Comparison of ENCODE assay signal across 8 cellular contexts in the genomic region with DNA sequence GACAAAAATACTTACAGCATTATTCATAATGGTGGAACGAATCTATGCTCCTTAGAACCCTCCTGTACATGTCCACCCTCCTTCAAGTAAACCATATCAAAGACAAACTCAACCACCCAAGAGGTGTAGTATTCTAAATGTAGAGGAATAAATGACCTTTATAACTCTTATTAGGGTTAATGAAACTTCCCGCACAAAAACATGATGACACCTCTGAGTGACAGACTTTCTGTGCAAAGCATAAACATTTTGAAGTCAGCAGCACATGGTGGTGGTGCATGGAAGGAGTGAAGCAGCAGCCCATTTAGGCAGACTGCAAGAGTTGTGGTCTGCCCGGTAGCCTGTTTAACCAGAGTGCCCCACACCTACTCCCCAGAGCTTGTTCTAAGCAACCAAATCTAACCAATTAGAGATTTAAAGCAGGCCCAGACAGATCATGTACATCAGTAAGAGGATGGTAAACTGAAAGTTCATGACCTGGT. TPM values are rescaled to one million over a fixed set of nuclear protein-coding genes. Genes with fewer than 3 reads are reported as not detected.
DNase-seq lines count a peak whose midpoint lies in the region; ATAC-seq lines count a peak whose summit lies in the region.

No MANE protein-coding gene starts in this region.

- H3K36me3 ChIP-seq in iPS-20b (ENCODE audit: insufficient read depth, low read depth, low read length): 0 out of 2 replicates have a peak, but pooled peaks cover 3% of the 10 kb centered on the region

- ATAC-seq in GM18519 (IDR thresholded peaks at IDR 0.05; ENCODE audit: low FRiP score, unreplicated experiment) (no peak), HG03521 (IDR thresholded peaks at IDR 0.05; ENCODE audit: unreplicated experiment) (no peak), GM21360 (IDR thresholded peaks at IDR 0.05; ENCODE audit: unreplicated experiment) (no peak)

- no peaks in the 10 kb centered on the region for H3K9me3 ChIP-seq in iPS-20b (ENCODE audit: insufficient read depth, low read depth, low read length)

- peaks cover 13% of the 10 kb centered on the region for H3K36me3 Mint-ChIP-seq in activated CD4-positive, alpha-beta T cell treated with anti-CD3 and anti-CD28 coated beads, Interleukin-2, amount 10 ng/mL, durations not matched to agents 7 days and 5 days (ENCODE audit: low read depth)
- peaks cover 13% of the 10 kb centered on the region for H3K36me3 Mint-ChIP-seq in activated CD4-positive, alpha-beta memory T cell treated with anti-CD3 and anti-CD28 coated beads, Interleukin-2, amount 10 ng/mL, durations not matched to agents 7 days and 5 days (ENCODE audit: low read depth)

- peak overlapping the region; percentile 91 for H3K4me3 ChIP-seq in iPS-20b (ENCODE audit: low read length)

- peak overlapping the region; percentile 10 for H3K27ac ChIP-seq in iPS-20b (ENCODE audit: low read length)
- peak overlapping the region; percentile 71 for H3K27ac ChIP-seq in temporal lobe (ENCODE audit: low read depth, low read length)

- peaks cover 37% of the 10 kb centered on the region for H3K4me1 Mint-ChIP-seq in activated CD4-positive, alpha-beta T cell treated with anti-CD3 and anti-CD28 coated beads, Interleukin-2, amount 10 ng/mL, durations not matched to agents 7 days and 5 days
- peaks cover 32% of the 10 kb centered on the region for H3K4me1 Mint-ChIP-seq in activated CD4-positive, alpha-beta memory T cell treated with anti-CD3 and anti-CD28 coated beads, Interleukin-2, amount 10 ng/mL, durations not matched to agents 7 days and 5 days

- H3K9ac ChIP-seq in iPS-20b (ENCODE audit: low read depth, low read length): peak overlapping the region; percentile 68; the same call in 1 of the 2 replicates

- peak overlapping the region; percentile 97 for H3K27ac Mint-ChIP-seq in activated CD4-positive, alpha-beta T cell treated with anti-CD3 and anti-CD28 coated beads, Interleukin-2, amount 10 ng/mL, durations not matched to agents 7 days and 5 days
- H3K27ac Mint-ChIP-seq in activated CD4-positive, alpha-beta memory T cell treated with anti-CD3 and anti-CD28 coated beads, Interleukin-2, amount 10 ng/mL, durations not matched to agents 7 days and 5 days: peak overlapping the region; percentile 94

- peaks cover 5% of the 10 kb centered on the region; the same call in 1 of the 2 replicates for H3K4me1 ChIP-seq in iPS-20b (ENCODE audit: insufficient read depth, low read length)

- H3K9me3 Mint-ChIP-seq in activated CD4-positive, alpha-beta T cell treated with anti-CD3 and anti-CD28 coated beads, Interleukin-2, amount 10 ng/mL, durations not matched to agents 7 days and 5 days: peaks cover 2% of the 10 kb centered on the region
- H3K9me3 Mint-ChIP-seq in activated CD4-positive, alpha-beta memory T cell treated with anti-CD3 and anti-CD28 coated beads, Interleukin-2, amount 10 ng/mL, durations not matched to agents 7 days and 5 days: no peaks in the 10 kb centered on the region

- H3K27me3 Mint-ChIP-seq in activated CD4-positive, alpha-beta T cell treated with anti-CD3 and anti-CD28 coated beads, Interleukin-2, amount 10 ng/mL, durations not matched to agents 7 days and 5 days: peaks cover 1% of the 10 kb centered on the region
- no peaks in the 10 kb centered on the region for H3K27me3 Mint-ChIP-seq in activated CD4-positive, alpha-beta memory T cell treated with anti-CD3 and anti-CD28 coated beads, Interleukin-2, amount 10 ng/mL, durations not matched to agents 7 days and 5 days

- POLR2A ChIA-PET in activated CD4-positive, alpha-beta T cell treated with anti-CD3 and anti-CD28 coated beads, Interleukin-2, amount 10 ng/mL, durations not matched to agents 7 days and 5 days (lab: Charles Lee): interaction anchor here (0.6 to 1.8 kb wide), 2 partner anchors 10 to 53 kb away, joined by 3 to 9 read pairs; a partner anchor contains a TSS
- POLR2A ChIA-PET in activated CD4-positive, alpha-beta memory T cell treated with anti-CD3 and anti-CD28 coated beads, Interleukin-2, amount 10 ng/mL, durations not matched to agents 7 days and 5 days (lab: Charles Lee): interaction anchor here (0.6 to 3.4 kb wide), 24 partner anchors 9 to 381 kb away, joined by 3 to 54 read pairs (median 3); a partner anchor contains a TSS

- DNase-seq in activated CD4-positive, alpha-beta T cell treated with anti-CD3 and anti-CD28 coated beads, Interleukin-2, amount 10 ng/mL, durations not matched to agents 7 days and 5 days: no peak
- no peak for DNase-seq in activated CD4-positive, alpha-beta T cell treated with anti-CD3 and anti-CD28 coated beads, Interleukin-2, amount 50 U/mL, for 1 hour
- peak; percentile 24 for DNase-seq in activated CD4-positive, alpha-beta memory T cell treated with anti-CD3 and anti-CD28 coated beads, Interleukin-2, amount 10 ng/mL, durations not matched to agents 7 days and 5 days

- no peaks in the 10 kb centered on the region; the same call in 1 of the 2 replicates for H3K27me3 ChIP-seq in iPS-20b (ENCODE audit: insufficient read depth, low read length)

- peak overlapping the region; percentile 96 for H3K4me3 Mint-ChIP-seq in activated CD4-positive, alpha-beta T cell treated with anti-CD3 and anti-CD28 coated beads, Interleukin-2, amount 10 ng/mL, durations not matched to agents 7 days and 5 days
- peak overlapping the region; percentile 96 for H3K4me3 Mint-ChIP-seq in activated CD4-positive, alpha-beta memory T cell treated with anti-CD3 and anti-CD28 coated beads, Interleukin-2, amount 10 ng/mL, durations not matched to agents 7 days and 5 days

- CTCF ChIA-PET in activated CD4-positive, alpha-beta T cell treated with anti-CD3 and anti-CD28 coated beads, Interleukin-2, amount 10 ng/mL, durations not matched to agents 7 days and 5 days (lab: Charles Lee): interaction anchor here (0.7 to 2.0 kb wide), 13 partner anchors 12 to 416 kb away, joined by 3 to 9 read pairs (median 3); no protein-coding TSS in a partner anchor
- CTCF ChIA-PET in activated CD4-positive, alpha-beta memory T cell treated with anti-CD3 and anti-CD28 coated beads, Interleukin-2, amount 10 ng/mL, durations not matched to agents 7 days and 5 days (lab: Charles Lee): interaction anchor here (0.7 to 3.9 kb wide), 20 partner anchors 8 to 460 kb away, joined by 3 to 21 read pairs (median 5); a partner anchor contains a TSS

RNA-seq across cellular contexts. Expression of a gene that starts 0.6 kb away (rescaled TPM):
- total RNA-seq in activated CD4-positive, alpha-beta T cell treated with anti-CD3 and anti-CD28 coated beads, Interleukin-2, amount 10 ng/mL, durations not matched to agents 7 days and 5 days: 10 to 100 TPM; 44.7 to 46.4 TPM
- 10 to 100 TPM; 43.4 to 45.6 TPM for total RNA-seq in activated CD4-positive, alpha-beta memory T cell treated with anti-CD3 and anti-CD28 coated beads, Interleukin-2, amount 10 ng/mL, durations not matched to agents 7 days and 5 days
- total RNA-seq in temporal lobe: 25.6 TPM

RNA-seq across cellular contexts. Expression of a gene that starts 25.5 kb away (rescaled TPM):
- total RNA-seq in activated CD4-positive, alpha-beta T cell treated with anti-CD3 and anti-CD28 coated beads, Interleukin-2, amount 10 ng/mL, durations not matched to agents 7 days and 5 days: under 1 TPM; 0.17 to 0.22 TPM
- total RNA-seq in activated CD4-positive, alpha-beta memory T cell treated with anti-CD3 and anti-CD28 coated beads, Interleukin-2, amount 10 ng/mL, durations not matched to agents 7 days and 5 days: under 1 TPM; 0.63 to 0.65 TPM
- 26.3 TPM for total RNA-seq in temporal lobe

RNA-seq across cellular contexts. Expression of a gene that starts 38.8 kb away (rescaled TPM):
- total RNA-seq in activated CD4-positive, alpha-beta T cell treated with anti-CD3 and anti-CD28 coated beads, Interleukin-2, amount 10 ng/mL, durations not matched to agents 7 days and 5 days: 10 to 100 TPM; 16.0 to 19.5 TPM
- 10 to 100 TPM; 16.8 TPM for total RNA-seq in activated CD4-positive, alpha-beta memory T cell treated with anti-CD3 and anti-CD28 coated beads, Interleukin-2, amount 10 ng/mL, durations not matched to agents 7 days and 5 days
- total RNA-seq in temporal lobe: 79.4 TPM

RNA-seq across cellular contexts. Expression of a gene that starts 45.2 kb away (rescaled TPM):
- not detected for total RNA-seq in activated CD4-positive, alpha-beta T cell treated with anti-CD3 and anti-CD28 coated beads, Interleukin-2, amount 10 ng/mL, durations not matched to agents 7 days and 5 days
- not detected for total RNA-seq in activated CD4-positive, alpha-beta memory T cell treated with anti-CD3 and anti-CD28 coated beads, Interleukin-2, amount 10 ng/mL, durations not matched to agents 7 days and 5 days
- total RNA-seq in temporal lobe: not detected

RNA-seq across cellular contexts. Expression of a gene that starts 52.1 kb away (rescaled TPM):
- total RNA-seq in activated CD4-positive, alpha-beta T cell treated with anti-CD3 and anti-CD28 coated beads, Interleukin-2, amount 10 ng/mL, durations not matched to agents 7 days and 5 days: 10 to 100 TPM; 37.2 to 48.0 TPM
- total RNA-seq in activated CD4-positive, alpha-beta memory T cell treated with anti-CD3 and anti-CD28 coated beads, Interleukin-2, amount 10 ng/mL, durations not matched to agents 7 days and 5 days: 10 to 100 TPM; 42.4 to 43.7 TPM
- total RNA-seq in temporal lobe: 25.1 TPM

Comparison
In these comparisons a context has a peak if more than half of its experiments do, and no peak if none do; other contexts are left out.
1. RNA of a gene that starts 25.5 kb away (total RNA-seq): 26.3 TPM in temporal lobe (single experiment); 0.63 to 0.65 TPM in activated CD4-positive, alpha-beta memory T cell treated with anti-CD3 and anti-CD28 coated beads, Interleukin-2, amount 10 ng/mL, durations not matched to agents 7 days and 5 days and 0.17 to 0.22 TPM in activated CD4-positive, alpha-beta T cell treated with anti-CD3 and anti-CD28 coated beads, Interleukin-2, amount 10 ng/mL, durations not matched to agents 7 days and 5 days; every median in the first group is over 10 times any median in the second.